Comparison of ENCODE assay signal across 8 cellular contexts in genomic region chr15:77542491-77543001, GRCh38.
DNase-seq lines count a peak whose midpoint lies in the region; ATAC-seq and TF ChIP-seq lines count a peak whose summit lies in the region.

No MANE protein-coding gene starts in this region.

- H3K4me3 ChIP-seq in OCI-LY3 (ENCODE audit: low read length) (peak overlapping the region; percentile 78), parathyroid adenoma (ENCODE audit: low read depth, low read length) (no peak overlapping the region)

- H3K9me3 Mint-ChIP-seq in chondrocyte (ENCODE audit: low read depth) = peaks cover 5% of the 10 kb centered on the region

- H3K9me3 ChIP-seq in OCI-LY3 (ENCODE audit: insufficient read depth, low read length) = no peaks in the 10 kb centered on the region
- no peaks in the 10 kb centered on the region for H3K9me3 ChIP-seq in parathyroid adenoma (ENCODE audit: control insufficient read depth, low read length)

- H3K27ac Mint-ChIP-seq in chondrocyte (ENCODE audit: unreplicated experiment) = peak overlapping the region; percentile 79

- H3K27me3 ChIP-seq in OCI-LY3 (ENCODE audit: low read depth, low read length) (peaks cover 14% of the 10 kb centered on the region), parathyroid adenoma (ENCODE audit: control insufficient read depth, insufficient read depth, low read length) (no peaks in the 10 kb centered on the region)

- H3K79me2 ChIP-seq in OCI-LY3 (ENCODE audit: low read length) (no peaks in the 10 kb centered on the region), parathyroid adenoma (no peaks in the 10 kb centered on the region)

- H3K4me1 Mint-ChIP-seq in chondrocyte (ENCODE audit: low read depth) = peaks cover 60% of the 10 kb centered on the region

- DNase-seq in EH (ENCODE audit: low read depth) (peak; percentile 67), chondrocyte (ENCODE audit: low spot score) (peak; percentile 65), NK-92 (lab: John Stamatoyannopoulos, UW; ENCODE audit: unreplicated experiment) (no peak), mucosa of gallbladder (ENCODE audit: low spot score) (no peak)
- no peak for DNase-seq in stimulated activated naive CD4-positive, alpha-beta T cell treated with Interleukin-2 at 50 U/mL for 16 hours (lab: John Stamatoyannopoulos, UW)

- H3K27me3 Mint-ChIP-seq in chondrocyte (ENCODE audit: low read depth) = no peaks in the 10 kb centered on the region

- no peak overlapping the region for H3K27ac ChIP-seq in OCI-LY3 (ENCODE audit: low read length)
- H3K27ac ChIP-seq in parathyroid adenoma = no peak overlapping the region

- no peak overlapping the region for H2AFZ ChIP-seq in OCI-LY3 (ENCODE audit: low read depth, low read length)
- peak overlapping the region; percentile 93 for H2AFZ ChIP-seq in parathyroid adenoma

- H3K9ac ChIP-seq in OCI-LY3 (ENCODE audit: low read length) (peak overlapping the region; percentile 72), parathyroid adenoma (no peak overlapping the region)

- H4K20me1 ChIP-seq in OCI-LY3 (ENCODE audit: insufficient read depth, low read length) = no peaks in the 10 kb centered on the region

- H3K36me3 ChIP-seq in OCI-LY3 (replicated peaks; ENCODE audit: low read depth, low read length) (no peaks in the 10 kb centered on the region), parathyroid adenoma (ENCODE audit: control insufficient read depth, insufficient read depth, low read length) (no peaks in the 10 kb centered on the region)

- ATAC-seq in HG03571 (IDR thresholded peaks at IDR 0.05; ENCODE audit: unreplicated experiment) = no peak

- H3K4me3 Mint-ChIP-seq in chondrocyte (ENCODE audit: unreplicated experiment) = peak overlapping the region; percentile 60

- no peaks in the 10 kb centered on the region for H3K36me3 Mint-ChIP-seq in chondrocyte (ENCODE audit: low read depth)

- TF ChIP-seq CTCF in OCI-LY3 (IDR thresholded peaks at IDR 0.05; ENCODE audit: low read depth, low read length) = no peak
- TF ChIP-seq CTCF in chondrocyte (IDR thresholded peaks at IDR 0.05) = no peak
- no peak for TF ChIP-seq CTCF in parathyroid adenoma (IDR thresholded peaks at IDR 0.05)

- H3K4me1 ChIP-seq in OCI-LY3 (ENCODE audit: low read length) (peaks cover 45% of the 10 kb centered on the region), parathyroid adenoma (peaks cover 5% of the 10 kb centered on the region)

- peak overlapping the region; percentile 87 for H3K4me2 ChIP-seq in OCI-LY3 (ENCODE audit: low read length)
- no peak overlapping the region for H3K4me2 ChIP-seq in parathyroid adenoma (ENCODE audit: low read length)

Comparison
In these comparisons a context has a peak if more than half of its experiments do, and no peak if none do; other contexts are left out.
1. DNase-seq: peak in EH (single experiment) and chondrocyte (single experiment); none in NK-92 (single experiment), mucosa of gallbladder (single experiment) and stimulated activated naive CD4-positive, alpha-beta T cell treated with Interleukin-2 at 50 U/mL for 16 hours (single experiment).